9 cellular contexts compared by ENCODE assay signal in the genomic region with DNA sequence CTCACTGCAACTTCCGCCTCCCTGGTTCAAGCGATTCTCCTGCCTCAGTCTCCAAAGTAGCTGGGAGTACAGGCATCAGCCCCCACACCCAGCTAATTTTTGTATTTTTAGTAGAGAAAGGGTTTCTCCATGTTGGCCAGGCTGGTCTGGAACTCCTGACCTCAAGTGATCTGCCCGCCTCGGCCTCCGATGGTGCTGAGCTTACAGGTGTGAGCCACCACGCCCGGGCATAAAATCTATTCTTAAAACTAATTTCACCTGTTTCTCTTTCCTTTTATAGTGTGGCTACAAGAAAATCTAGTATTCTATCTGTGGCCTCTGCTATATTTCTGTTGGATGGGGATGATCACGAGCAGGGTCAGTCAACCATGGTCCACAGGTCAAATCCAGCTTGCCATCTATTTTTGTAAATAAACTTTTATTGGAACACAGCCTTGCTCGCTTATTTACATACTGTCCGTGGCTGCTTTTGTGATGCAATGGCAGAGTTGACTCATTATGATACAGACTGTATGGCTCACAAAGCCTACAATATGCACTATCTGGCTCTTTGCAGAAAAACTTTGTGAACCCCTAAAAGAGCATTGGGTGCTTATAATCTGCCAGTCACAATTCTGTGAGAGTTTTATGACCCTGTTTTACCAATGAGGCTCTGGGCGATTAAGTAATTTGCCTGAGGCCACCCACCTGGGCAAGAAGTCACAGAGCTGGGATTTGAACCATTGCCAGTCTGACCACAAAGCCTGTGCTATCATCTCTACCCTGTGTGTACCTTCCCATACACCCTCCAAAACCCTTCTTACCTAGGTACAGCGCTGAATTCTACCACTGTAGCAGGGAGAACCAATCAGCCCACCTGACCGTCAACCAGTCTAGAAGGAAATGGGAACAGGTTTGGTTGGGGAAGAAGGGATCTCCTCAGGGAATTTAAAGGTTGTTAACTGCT. TPM values are rescaled to one million over a fixed set of nuclear protein-coding genes. Genes with fewer than 3 reads are reported as not detected.
DNase-seq lines count a peak whose midpoint lies in the region; ATAC-seq, FAIRE-seq and TF ChIP-seq lines count a peak whose summit lies in the region.
"Had no signal": no experiment of that assay in that cellular context is flagged by ENCODE, and none has a peak within 500 bp of the region (broad histone marks: within the 10 kb centered on the region; RNA-seq: fewer than 3 reads in every experiment).

No MANE protein-coding gene starts in this region.

- H3K9me3 ChIP-seq in mesenchymal stem cell (ENCODE audit: control insufficient read depth, low read length): no peaks in the 10 kb centered on the region

- H3K79me1 ChIP-seq in mesenchymal stem cell (replicated peaks; ENCODE audit: low read length, poor library complexity, severe bottlenecking): no peaks in the 10 kb centered on the region

- no peak overlapping the region for H2BK15ac ChIP-seq in mesenchymal stem cell (ENCODE audit: low read depth, poor library complexity, severe bottlenecking)

- peaks cover 0 to 23% of the 10 kb centered on the region in 2 experiments for H3K36me3 ChIP-seq in mesenchymal stem cell (ENCODE audit: control insufficient read depth in 1 of 2, insufficient read depth in 2 of 2, low read depth in 1 of 2, low read length in 2 of 2)

- H3K23ac ChIP-seq in mesenchymal stem cell (ENCODE audit: low read length in 2 of 2): no peak overlapping the region

- H3K14ac ChIP-seq in mesenchymal stem cell (ENCODE audit: low read length in 2 of 2): no peak overlapping the region

- no peak overlapping the region for H2AK5ac ChIP-seq in mesenchymal stem cell (ENCODE audit: low read length, severe bottlenecking)

- ATAC-seq in GM21786 (IDR thresholded peaks at IDR 0.05; ENCODE audit: unreplicated experiment): peak; percentile 92

- H2AFZ ChIP-seq in mesenchymal stem cell (ENCODE audit: low read depth, low read length): no peak overlapping the region

- H3K27ac ChIP-seq in mesenchymal stem cell (ENCODE audit: low read length, poor library complexity, severe bottlenecking): no peak overlapping the region

- no peak overlapping the region for H3K4me2 ChIP-seq in mesenchymal stem cell (ENCODE audit: low read length, poor library complexity, severe bottlenecking)

- H4K91ac ChIP-seq in mesenchymal stem cell (ENCODE audit: low read length): no peak overlapping the region

- no peaks in the 10 kb centered on the region for H3K4me1 ChIP-seq in mesenchymal stem cell (ENCODE audit: control insufficient read depth, insufficient read depth, low read depth, low read length)

- DNase-seq in GM12892 (ENCODE audit: insufficient read length) (no peak), LHCN-M2 (ENCODE audit: low read depth) (peak; percentile 66), mesenchymal stem cell (peak; percentile 88), 8988T (no peak), urothelium cell line (ENCODE audit: low spot score) (no peak), AML-193 (lab: John Stamatoyannopoulos, UW) (no peak)
- peak; percentile 46 to 49 for DNase-seq in activated T-cell treated with anti-CD3 and anti-CD28 coated beads, Interleukin-2, amount 50 U/mL, for 48 hours
- DNase-seq: T-cell had no signal

- WGBS in mesenchymal stem cell: 59% methylated on average over 7 of the region's 13 CpGs

- no peak overlapping the region for H2BK5ac ChIP-seq in mesenchymal stem cell (ENCODE audit: low read depth, low read length, poor library complexity, severe bottlenecking)

- no peak overlapping the region for H2BK120ac ChIP-seq in mesenchymal stem cell (ENCODE audit: low read depth, low read length)

- FAIRE-seq in GM12892 (lab: Jason Lieb, UNC) (peak; percentile 93), urothelium cell line (lab: Jason Lieb, UNC) (no peak)

- TF ChIP-seq POLR2A in GM12892 (IDR thresholded peaks at IDR 0.05; ENCODE audit: low read depth, low read length): no peak

- peaks cover 0 to 19% of the 10 kb centered on the region in 2 experiments for H3K27me3 ChIP-seq in mesenchymal stem cell (ENCODE audit: control insufficient read depth in 1 of 2, insufficient read depth in 1 of 2, low read length in 2 of 2)

- no peak overlapping the region for H4K8ac ChIP-seq in mesenchymal stem cell (ENCODE audit: low read length)

- H3K9ac ChIP-seq in mesenchymal stem cell (ENCODE audit: low read length): peak overlapping the region; percentile 66

- peak overlapping the region in 1 of 2 experiments; percentile 33 for H2BK12ac ChIP-seq in mesenchymal stem cell (ENCODE audit: low read length in 2 of 2)

- H3K4ac ChIP-seq in mesenchymal stem cell (ENCODE audit: low read depth in 1 of 2, low read length in 2 of 2): no peak overlapping the region

- peak overlapping the region in 1 of 2 experiments; percentile 13 for H3K18ac ChIP-seq in mesenchymal stem cell (ENCODE audit: low read depth in 1 of 2, low read length in 2 of 2)

- no peak overlapping the region for H3K4me3 ChIP-seq in mesenchymal stem cell (ENCODE audit: insufficient read depth in 1 of 2, low read depth in 1 of 2, low read length in 2 of 2)

RNA-seq across cellular contexts. Expression of a gene that starts 28.3 kb away (rescaled TPM):
- polyA plus RNA-seq in GM12892 (2012; ENCODE audit: missing spikeins): 0.06 TPM
- 0.38 and 0.40 TPM in 2 replicates for total RNA-seq in LHCN-M2 (2014; rRNA removed)
- polyA plus RNA-seq in LHCN-M2 (2012): 0.07 TPM
- polyA plus RNA-seq in mesenchymal stem cell (2013, experiment 1 of 2): 0.18 TPM
- 0.11 TPM for polyA plus RNA-seq in mesenchymal stem cell (2013, experiment 2 of 2)

Comparison
In these comparisons a context has a peak if more than half of its experiments do, and no peak if none do; other contexts are left out.
1. DNase-seq: peak in LHCN-M2 (single experiment), activated T-cell treated with anti-CD3 and anti-CD28 coated beads, Interleukin-2, amount 50 U/mL, for 48 hours (2 of 2) and mesenchymal stem cell (single experiment); none in GM12892 (single experiment), 8988T (single experiment), urothelium cell line (single experiment) and AML-193 (0 of 2).